In genomic region chr2:197159681-197160211, GRCh38 we compare ENCODE assay signal across 8 cellular contexts.
DNase-seq lines count a peak whose midpoint lies in the region; ATAC-seq, FAIRE-seq and TF ChIP-seq lines count a peak whose summit lies in the region.

No MANE protein-coding gene starts in this region.

- no peaks in the 10 kb centered on the region for H3K79me2 ChIP-seq in neural progenitor cell (ENCODE audit: low read depth)

- H3K4me3 ChIP-seq in stomach (no peak overlapping the region), small intestine (ENCODE audit: low read depth in 1 of 2, low read length in 2 of 2) (no peak overlapping the region), neural progenitor cell (no peak overlapping the region)

- H3K9me3 ChIP-seq in stomach, result no peaks in the 10 kb centered on the region
- H3K9me3 ChIP-seq in small intestine (ENCODE audit: control insufficient read depth, low read depth), result no peaks in the 10 kb centered on the region
- no peaks in the 10 kb centered on the region for H3K9me3 ChIP-seq in neural progenitor cell (ENCODE audit: low read depth)

- H3K27me3 ChIP-seq in stomach (no peaks in the 10 kb centered on the region), small intestine (ENCODE audit: control insufficient read depth in 2 of 2, insufficient read depth in 2 of 2, low read length in 2 of 2) (no peaks in the 10 kb centered on the region), neural progenitor cell (no peaks in the 10 kb centered on the region)

- H3K36me3 ChIP-seq in stomach (no peaks in the 10 kb centered on the region), small intestine (ENCODE audit: control insufficient read depth in 2 of 2, insufficient read depth in 2 of 2, low read length in 2 of 2) (no peaks in the 10 kb centered on the region), neural progenitor cell (no peaks in the 10 kb centered on the region)

- no peaks in the 10 kb centered on the region for H3K9me3 Mint-ChIP-seq in activated T-helper 17 cell treated with anti-CD3 and anti-CD28 coated beads, Interleukin-2, amount 50 U/mL, for 72 hours
- H3K9me3 Mint-ChIP-seq in memory B cell (peaks cover 4% of the 10 kb centered on the region), neural progenitor cell (peaks cover 5% of the 10 kb centered on the region)

- intact Hi-C loops in stomach (cut with DNase I; ENCODE audit: low total_unique reads), result loop anchor here (10.0 kb wide), 1 partner anchor 45 kb away; no protein-coding TSS in a partner anchor

- peaks cover 9 to 38% (median 21%) of the 10 kb centered on the region in 4 donors for H3K4me1 ChIP-seq in stomach
- H3K4me1 ChIP-seq in small intestine (ENCODE audit: control insufficient read depth in 2 of 2, insufficient read depth in 1 of 2, low read depth in 1 of 2, low read length in 1 of 2), result peaks cover 0 to 12% of the 10 kb centered on the region in 2 donors
- peaks cover 5% of the 10 kb centered on the region for H3K4me1 ChIP-seq in neural progenitor cell

- peaks cover 53% of the 10 kb centered on the region for H3K4me1 Mint-ChIP-seq in activated T-helper 17 cell treated with anti-CD3 and anti-CD28 coated beads, Interleukin-2, amount 50 U/mL, for 72 hours
- H3K4me1 Mint-ChIP-seq in memory B cell, result peaks cover 60% of the 10 kb centered on the region
- peaks cover 3% of the 10 kb centered on the region for H3K4me1 Mint-ChIP-seq in neural progenitor cell

- 49 to 60% (median 55%) methylated on average over 4 of the region's 4 CpGs for WGBS in stomach, 5 donors
- 82 to 86% (median 83%) methylated on average over 4 of the region's 4 CpGs for WGBS in small intestine, 3 donors

- no peak for FAIRE-seq in small intestine (lab: Jason Lieb, UNC)

- no peaks in the 10 kb centered on the region for H3K27me3 Mint-ChIP-seq in activated T-helper 17 cell treated with anti-CD3 and anti-CD28 coated beads, Interleukin-2, amount 50 U/mL, for 72 hours
- H3K27me3 Mint-ChIP-seq in memory B cell, result no peaks in the 10 kb centered on the region
- H3K27me3 Mint-ChIP-seq in neural progenitor cell (ENCODE audit: insufficient read depth, low read depth), result peaks cover 8% of the 10 kb centered on the region

- H4K20me1 ChIP-seq in neural progenitor cell (ENCODE audit: low read depth), result no peaks in the 10 kb centered on the region

- peaks cover 20% of the 10 kb centered on the region for H3K36me3 Mint-ChIP-seq in activated T-helper 17 cell treated with anti-CD3 and anti-CD28 coated beads, Interleukin-2, amount 50 U/mL, for 72 hours (ENCODE audit: low read depth)
- H3K36me3 Mint-ChIP-seq in memory B cell (peaks cover 23% of the 10 kb centered on the region), neural progenitor cell (no peaks in the 10 kb centered on the region)

- no peak for TF ChIP-seq EP300 in stomach (IDR thresholded peaks at IDR 0.05)

- no peak overlapping the region for H3K9ac ChIP-seq in neural progenitor cell

- H3K4me3 Mint-ChIP-seq in activated T-helper 17 cell treated with anti-CD3 and anti-CD28 coated beads, Interleukin-2, amount 50 U/mL, for 72 hours, result peak overlapping the region; percentile 72
- H3K4me3 Mint-ChIP-seq in memory B cell (peak overlapping the region; percentile 24), neural progenitor cell (no peak overlapping the region)

- H3K27ac ChIP-seq in stomach, result peak overlapping the region in 2 of 5 donors; percentile 12 to 62
- H3K27ac ChIP-seq in small intestine (ENCODE audit: low read depth in 1 of 2, low read length in 1 of 2), result peak overlapping the region in 1 of 2 donors; percentile 45
- no peak overlapping the region for H3K27ac ChIP-seq in neural progenitor cell

- no peaks in the 10 kb centered on the region for H3F3A ChIP-seq in neural progenitor cell (ENCODE audit: low read depth)

- H2AFZ ChIP-seq in neural progenitor cell (replicated peaks), result no peak overlapping the region

- ATAC-seq in HG03175 (IDR thresholded peaks at IDR 0.05; ENCODE audit: unreplicated experiment) (peak; percentile 68), memory B cell (ENCODE audit: low read depth) (peak; percentile 38), HG03039 (IDR thresholded peaks at IDR 0.05; ENCODE audit: unreplicated experiment) (no peak)
- peak; percentile 90 for ATAC-seq in activated T-helper 17 cell treated with anti-CD3 and anti-CD28 coated beads, Interleukin-2, amount 50 U/mL, for 72 hours (replicated peaks)

- no peak overlapping the region for H3K4me2 ChIP-seq in neural progenitor cell

- TF ChIP-seq CTCF in stomach (IDR thresholded peaks at IDR 0.05) (no peak), neural progenitor cell (IDR thresholded peaks at IDR 0.05) (no peak)

- no peak for TF ChIP-seq POLR2A in stomach (IDR thresholded peaks at IDR 0.05)

- DNase-seq in ELR (ENCODE audit: low read depth) (peak; percentile 90), memory B cell (ENCODE audit: low spot score in 2 of 2) (no peak), stomach (no peak), small intestine (no peak), neural progenitor cell (ENCODE audit: low spot score) (no peak)

- peak overlapping the region; percentile 88 for H3K27ac Mint-ChIP-seq in activated T-helper 17 cell treated with anti-CD3 and anti-CD28 coated beads, Interleukin-2, amount 50 U/mL, for 72 hours
- H3K27ac Mint-ChIP-seq in memory B cell, result peak overlapping the region; percentile 92
- no peak overlapping the region for H3K27ac Mint-ChIP-seq in neural progenitor cell
